ENCODE assay signal across 10 cellular contexts in genomic region chr1:226023735-226024134, GRCh38.
"Had no signal": no experiment of that assay in that cellular context is flagged by ENCODE, and none has a peak within 500 bp of the region (broad histone marks: within the 10 kb centered on the region; RNA-seq: fewer than 3 reads in every experiment).

No MANE protein-coding gene starts in this region.

- H3K4me3 ChIP-seq: HAP-1 had no signal

- H3K9me3 ChIP-seq: HAP-1 had no signal

- H3K4me1 ChIP-seq: HAP-1 had no signal

- H3K4me2 ChIP-seq: KMS-11 had no signal

- H3K4me3 Mint-ChIP-seq: HFFc6 had no signal

- DNase-seq: GOT3, H7, HFFc6, IMR-90, Karpas-422, KBM-7 had no signal

- ATAC-seq: HCT116 had no signal

- H3K36me3 ChIP-seq: HAP-1 had no signal

- H3K9me3 Mint-ChIP-seq: HFFc6 had no signal

- H3K27ac Mint-ChIP-seq: HFFc6 had no signal

- H3K9ac ChIP-seq: KMS-11 had no signal

- H3K27ac ChIP-seq: HL-60, KMS-11 had no signal
